Comparison of ENCODE assay signal across 1 cellular context in the genomic region with DNA sequence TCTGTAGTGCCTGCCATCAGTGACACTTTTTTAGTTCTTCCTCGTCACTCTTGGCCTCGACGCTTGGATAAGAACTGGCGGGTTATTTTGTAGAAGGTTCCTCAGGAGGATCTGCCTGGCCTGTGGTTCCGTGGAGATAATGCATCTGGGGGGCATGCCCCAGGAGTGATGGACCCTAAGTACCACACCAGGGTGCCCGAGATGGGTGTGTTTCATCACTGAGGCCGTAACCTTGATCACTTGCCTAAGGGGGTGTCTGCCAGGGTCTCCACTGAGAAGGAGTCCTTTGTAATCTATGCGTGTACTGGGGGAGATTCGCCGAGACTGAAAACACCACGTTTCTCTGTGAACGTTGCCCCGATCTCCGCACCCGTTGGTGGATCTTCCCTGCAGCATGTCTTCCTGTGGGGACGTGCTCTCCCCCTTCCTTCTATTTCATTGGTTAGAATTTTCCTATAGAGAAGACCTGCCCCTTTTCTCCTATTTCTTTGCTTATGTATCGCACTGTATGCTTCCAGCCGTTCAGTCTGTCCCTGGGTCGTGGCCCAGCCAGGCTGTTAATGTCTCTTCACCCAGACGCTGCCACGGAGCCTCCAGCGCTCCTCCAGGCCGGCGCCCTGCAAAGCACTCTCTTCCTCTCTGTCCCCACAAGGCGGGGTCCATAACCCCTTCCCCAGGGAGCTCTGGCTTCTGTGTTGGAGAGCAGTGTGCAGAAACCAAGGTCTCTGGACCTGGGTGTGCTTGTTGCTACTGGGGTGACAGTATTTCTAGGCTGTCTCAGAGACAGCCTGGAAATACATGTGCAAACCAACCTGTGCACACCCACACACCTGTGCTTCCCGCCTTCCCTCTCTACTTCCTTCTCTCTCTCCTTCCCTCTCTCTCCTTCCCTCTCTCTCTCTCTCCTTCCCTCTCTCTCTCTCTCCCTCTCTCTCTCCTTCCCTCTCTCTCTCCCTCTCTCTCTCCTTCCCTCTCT.
TF ChIP-seq lines count a peak whose summit lies in the region.

No MANE protein-coding gene starts in this region.

TF ChIP-seq in IMR-90, 13 proteins besides CTCF, POLR2A, EP300 and RAD21:
- TF ChIP-seq MAFK (IDR thresholded peaks at IDR 0.05; ENCODE audit: low read depth, low read length): no peak
- TF ChIP-seq FOS (IDR thresholded peaks at IDR 0.05; ENCODE audit: low read depth, low read length): no peak
- no peak for TF ChIP-seq MXI1 (IDR thresholded peaks at IDR 0.05; ENCODE audit: borderline replicate concordance, low read depth, low read length)
- TF ChIP-seq, protein P1, sequence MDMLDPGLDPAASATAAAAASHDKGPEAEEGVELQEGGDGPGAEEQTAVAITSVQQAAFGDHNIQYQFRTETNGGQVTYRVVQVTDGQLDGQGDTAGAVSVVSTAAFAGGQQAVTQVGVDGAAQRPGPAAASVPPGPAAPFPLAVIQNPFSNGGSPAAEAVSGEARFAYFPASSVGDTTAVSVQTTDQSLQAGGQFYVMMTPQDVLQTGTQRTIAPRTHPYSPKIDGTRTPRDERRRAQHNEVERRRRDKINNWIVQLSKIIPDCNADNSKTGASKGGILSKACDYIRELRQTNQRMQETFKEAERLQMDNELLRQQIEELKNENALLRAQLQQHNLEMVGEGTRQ (IDR thresholded peaks at IDR 0.05; ENCODE audit: low read depth, low read length): no peak
- no peak for TF ChIP-seq BHLHE40 (IDR thresholded peaks at IDR 0.05; ENCODE audit: low read depth, low read length)
- no peak for TF ChIP-seq ELK1 (IDR thresholded peaks at IDR 0.05; ENCODE audit: borderline replicate concordance, low read depth, low read length)
- TF ChIP-seq RFX5 (IDR thresholded peaks at IDR 0.05; ENCODE audit: low read depth, low read length): no peak
- no peak for TF ChIP-seq MAZ (IDR thresholded peaks at IDR 0.05; ENCODE audit: borderline replicate concordance, low read depth, low read length)
- no peak for TF ChIP-seq CHD1 (IDR thresholded peaks at IDR 0.05; ENCODE audit: low read depth, low read length)
- TF ChIP-seq NFE2L2 (IDR thresholded peaks at IDR 0.05; ENCODE audit: low read depth, low read length): no peak
- TF ChIP-seq CEBPB (IDR thresholded peaks at IDR 0.05; ENCODE audit: low read depth, low read length): no peak
- no peak for TF ChIP-seq RCOR1 (IDR thresholded peaks at IDR 0.05; ENCODE audit: insufficient replicate concordance, low read length)
- TF ChIP-seq SMC3 (IDR thresholded peaks at IDR 0.05; ENCODE audit: low read depth, low read length): no peak
